ENCODE assay signal across 8 cellular contexts in the genomic region with DNA sequence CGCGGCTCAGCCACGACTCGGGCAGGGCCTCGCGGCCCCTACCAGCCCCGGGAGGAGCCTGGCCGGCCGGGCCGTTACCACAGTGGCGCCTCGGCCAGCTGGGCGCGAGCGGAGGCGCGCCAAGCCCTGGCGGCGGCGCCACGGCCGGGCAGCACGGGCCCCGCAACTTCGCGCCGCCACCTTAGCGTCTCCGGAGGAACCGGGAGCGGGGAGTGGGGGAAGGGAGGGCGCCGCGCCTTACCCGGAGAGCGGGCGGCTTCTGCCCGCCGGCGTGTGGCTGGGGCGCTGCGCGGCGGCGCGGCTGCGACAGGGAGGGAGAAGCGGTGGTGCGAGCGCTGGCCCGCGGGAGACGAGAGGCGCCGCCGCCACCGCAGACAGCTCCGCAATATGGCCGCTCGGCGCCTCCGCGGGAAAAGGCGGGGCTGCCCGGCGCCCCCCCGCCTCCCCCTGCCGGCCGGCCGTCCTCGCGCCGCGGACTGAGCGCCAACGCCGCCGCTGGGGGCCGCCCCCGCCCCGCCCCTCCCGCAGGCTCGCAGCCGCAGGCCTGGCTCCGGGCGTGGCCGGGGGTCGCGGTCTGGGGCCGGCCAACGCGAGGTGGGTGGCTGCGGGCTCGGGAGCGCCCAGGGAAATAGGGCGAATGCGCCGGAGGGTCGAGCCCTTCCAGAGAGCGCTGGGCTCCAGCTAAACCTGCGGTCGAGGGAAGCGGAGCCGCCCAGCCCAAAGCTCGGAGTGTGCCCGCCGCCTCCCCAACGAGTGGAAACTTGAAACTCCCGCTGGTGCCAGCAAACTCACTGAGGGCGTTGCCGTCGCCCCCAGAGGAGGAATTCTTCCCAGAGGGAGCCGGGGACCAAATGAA. TPM values are rescaled to one million over a fixed set of nuclear protein-coding genes. Genes with fewer than 3 reads are reported as not detected.
A peak's percentile ranks its signal among the peaks of the same experiment; 100 is the strongest.
DNase-seq lines count a peak whose midpoint lies in the region; TF ChIP-seq lines count a peak whose summit lies in the region.

TSS of gene RDX (minus strand) at position 389 of the 856 bp plus-strand sequence. CDS start 16,922 bp downstream, outside the sequence.

- peak within 1 kb of the TSS; percentile 98 for H3K4me3 Mint-ChIP-seq in HFFc6
- H3K4me3 Mint-ChIP-seq in T-helper 2 cell treated with Interferon-gamma antibody and Interleukin-4, amounts not matched to agents 5 μg/mL and 100 μg/mL, for 36 hours: peak within 1 kb of the TSS; percentile 90

- peaks cover 5% of the 10 kb centered on the region for H3K27me3 Mint-ChIP-seq in HFFc6 (ENCODE audit: insufficient read depth)
- H3K27me3 Mint-ChIP-seq in T-helper 2 cell treated with Interferon-gamma antibody and Interleukin-4, amounts not matched to agents 5 μg/mL and 100 μg/mL, for 36 hours (ENCODE audit: low read depth): no peaks in the 10 kb centered on the region

- no peaks in the 10 kb centered on the region for H3K9me3 Mint-ChIP-seq in HFFc6
- H3K9me3 Mint-ChIP-seq in T-helper 2 cell treated with Interferon-gamma antibody and Interleukin-4, amounts not matched to agents 5 μg/mL and 100 μg/mL, for 36 hours: no peaks in the 10 kb centered on the region

- H3K4me3 ChIP-seq in NB4 (ENCODE audit: low read depth, low read length): peak within 1 kb of the TSS; percentile 78

- in situ Hi-C loops in GM13976 (cut with MboI; ENCODE audit: low sequenced_read_pairs, unreplicated experiment): no loop called here

- peaks cover 42% of the 10 kb centered on the region for H3K4me1 Mint-ChIP-seq in HFFc6 (ENCODE audit: low read depth)
- peaks cover 40% of the 10 kb centered on the region for H3K4me1 Mint-ChIP-seq in T-helper 2 cell treated with Interferon-gamma antibody and Interleukin-4, amounts not matched to agents 5 μg/mL and 100 μg/mL, for 36 hours (ENCODE audit: low read depth)

- H3K27ac Mint-ChIP-seq in HFFc6: peak within 1 kb of the TSS; percentile 88
- peak within 1 kb of the TSS; percentile 88 for H3K27ac Mint-ChIP-seq in T-helper 2 cell treated with Interferon-gamma antibody and Interleukin-4, amounts not matched to agents 5 μg/mL and 100 μg/mL, for 36 hours

- peaks cover 2% of the 10 kb centered on the region for H3K36me3 Mint-ChIP-seq in HFFc6 (ENCODE audit: low read depth)
- H3K36me3 Mint-ChIP-seq in T-helper 2 cell treated with Interferon-gamma antibody and Interleukin-4, amounts not matched to agents 5 μg/mL and 100 μg/mL, for 36 hours (ENCODE audit: low read depth): peaks cover 9% of the 10 kb centered on the region

- no peak for TF ChIP-seq POLR2A in NB4 (IDR thresholded peaks at IDR 0.05; ENCODE audit: extremely low read depth, insufficient read length)

- peak; percentile 24 for TF ChIP-seq CTCF in GM13976 (IDR thresholded peaks at IDR 0.05; ENCODE audit: borderline replicate concordance, control extremely low read depth, extremely low read depth, insufficient read depth, missing control alignments)
- peak; percentile 35; the same call in 1 of the 2 replicates for TF ChIP-seq CTCF in HFFc6 (IDR thresholded peaks at IDR 0.05)
- no peak for TF ChIP-seq CTCF in NB4 (IDR thresholded peaks at IDR 0.05; ENCODE audit: low read depth, low read length)

- peak; percentile 95 for DNase-seq in GM13976 (ENCODE audit: low spot score)
- DNase-seq in HFFc6: peak; percentile 69
- DNase-seq in NB4 (ENCODE audit: low read depth): peak; percentile 87
- peak; percentile 69 for DNase-seq in T-helper 2 cell treated with Interferon-gamma antibody and Interleukin-4, amounts not matched to agents 5 μg/mL and 100 μg/mL, for 36 hours (ENCODE audit: low spot score)
- peak; percentile 95 for DNase-seq in astrocyte of the hippocampus (ENCODE audit: low read depth, low spot score)
- peak; percentile 67 to 70 for DNase-seq in hippocampal formation (lab: John Stamatoyannopoulos, UW)
- peak; percentile 76 for DNase-seq in renal cortical epithelial cell (ENCODE audit: low read depth)
- no peak for DNase-seq in cerebellar nuclear complex (lab: John Stamatoyannopoulos, UW)

RNA-seq across cellular contexts. Expression of gene RDX, which starts in this region (rescaled TPM):
- 100 to 1,000 TPM; 105 to 131 (median 112) TPM for total RNA-seq in HFFc6 (2021; fragmentation: NEBNext Ultra II Directional; extraction: Animal tissue kit (Norgen Biotek cat#: 25700))
- 76.4 and 126 TPM in 2 replicates for total RNA-seq in renal cortical epithelial cell

Comparison
In these comparisons a context has a peak if more than half of its experiments do, and no peak if none do; other contexts are left out.
1. DNase-seq: peak in GM13976 (single experiment), HFFc6 (single experiment), NB4 (single experiment), T-helper 2 cell treated with Interferon-gamma antibody and Interleukin-4, amounts not matched to agents 5 μg/mL and 100 μg/mL, for 36 hours (single experiment), astrocyte of the hippocampus (single experiment), hippocampal formation (2 of 2) and renal cortical epithelial cell (single experiment); none in cerebellar nuclear complex (0 of 2).